22 cellular contexts compared by ENCODE assay signal in genomic region chr1:94031154-94031553, GRCh38.
A peak's percentile ranks its signal among the peaks of the same experiment; 100 is the strongest.
DNase-seq lines count a peak whose midpoint lies in the region; ATAC-seq, FAIRE-seq and TF ChIP-seq lines count a peak whose summit lies in the region.
"Had no signal": no experiment of that assay in that cellular context is flagged by ENCODE, and none has a peak within 500 bp of the region (broad histone marks: within the 10 kb centered on the region; RNA-seq: fewer than 3 reads in every experiment).

No MANE protein-coding gene starts in this region.

- H3K9me3 ChIP-seq in IMR-90 (ENCODE audit: control insufficient read depth, insufficient read depth, low read length) (no peaks in the 10 kb centered on the region), GM12878 (replicated peaks; ENCODE audit: control insufficient read depth, insufficient read depth, low read length) (no peaks in the 10 kb centered on the region)
- H3K9me3 ChIP-seq: BLaER1 had no signal

- H2AFZ ChIP-seq in IMR-90 (replicated peaks; ENCODE audit: low read length, poor library complexity) (no peak overlapping the region), GM12878 (ENCODE audit: control insufficient read depth, low read depth, low read length) (no peak overlapping the region)
- H2AFZ ChIP-seq: PC-9 had no signal

- DNase-seq in IMR-90 (no peak), GM12878 (ENCODE audit: low read depth, low spot score) (no peak), medulla oblongata (ENCODE audit: extremely low spot score) (peak; percentile 48), sciatic nerve (ENCODE audit: low spot score) (no peak), NCI-H2029 (lab: John Stamatoyannopoulos, UW) (no peak)
- DNase-seq in activated CD4-positive, alpha-beta T cell treated with anti-CD3 and anti-CD28 coated beads for 48 hours = no peak
- DNase-seq: CD4-positive, CD25-positive, alpha-beta regulatory T cell; DMS153; DND-41; H9; HFFc6; MM.1S; NCI-H2029 treated with DMSO at 0.1 percent for 48 hours; NCI-H2227 treated with DMSO at 0.1 percent for 48 hours; NCI-H526 treated with DMSO at 0.1 percent for 48 hours; PC-9; Right ventricle myocardium superior; RPMI8226 had no signal

- in situ Hi-C loops in IMR-90 (cut with MboI; ENCODE audit: low sequenced_read_pairs) (loop anchor here (25.0 kb wide), 1 partner anchor 431 kb away; no protein-coding TSS in a partner anchor), GM12878 (cut with MboI) (no loop called here)

- no peak overlapping the region for H2BK20ac ChIP-seq in IMR-90 (ENCODE audit: low read depth, low read length)

- H2AK5ac ChIP-seq in IMR-90 (ENCODE audit: low read depth, low read length) = no peak overlapping the region

- H3K18ac ChIP-seq in IMR-90 (ENCODE audit: low read depth, low read length) = no peak overlapping the region; the same call in 1 of the 2 replicates

- H3K56ac ChIP-seq in IMR-90 (ENCODE audit: extremely low read depth, insufficient read depth, low read length) = no peak overlapping the region

- no peak overlapping the region for H3K4me2 ChIP-seq in IMR-90 (ENCODE audit: low read depth, low read length)
- H3K4me2 ChIP-seq in GM12878 (ENCODE audit: control insufficient read depth, insufficient read depth) = no peak overlapping the region
- H3K4me2 ChIP-seq: BLaER1, GM23338, KMS-11, PC-9 had no signal

- H4K5ac ChIP-seq in IMR-90 (ENCODE audit: low read depth, low read length) = no peak overlapping the region

- TF ChIP-seq CTCF in IMR-90 (conservative IDR thresholded peaks at IDR 0.05; ENCODE audit: low read depth, low read length) = no peak
- TF ChIP-seq CTCF in GM12878 (IDR thresholded peaks at IDR 0.05 in 2 of 3, conservative IDR thresholded peaks at IDR 0.05 in 1 of 3; ENCODE audit: control insufficient read depth in 2 of 3, extremely low read depth in 1 of 3, insufficient read depth in 1 of 3, low read depth in 3 of 3, low read length in 3 of 3) = no peak

- TF ChIP-seq EP300 in GM12878 (IDR thresholded peaks at IDR 0.05; ENCODE audit: borderline replicate concordance in 1 of 2, control insufficient read depth in 1 of 2, low read depth in 2 of 2, low read length in 2 of 2) = no peak

- H3K14ac ChIP-seq in IMR-90 (replicated peaks; ENCODE audit: low read depth, low read length) = no peak overlapping the region

- H2BK15ac ChIP-seq in IMR-90 (ENCODE audit: low read depth, low read length) = no peak overlapping the region

- POLR2A ChIA-PET in IMR-90 (lab: Charles Lee; ENCODE audit: unreplicated experiment) = no interaction called here
- POLR2A ChIA-PET in GM12878 (lab: Charles Lee) = no interaction called here

- WGBS in IMR-90 (ENCODE audit: extremely low coverage in 2 of 2, insufficient read length in 1 of 2), 2 experiments = no CpG with 5 or more reads among the region's 4 CpGs
- WGBS in GM12878 (ENCODE audit: insufficient coverage, insufficient replicate concordance, low lambda C conversion rate, missing lambda C conversion rate) = 76% methylated on average over 4 of the region's 4 CpGs

- H3K4me3 ChIP-seq in IMR-90 (ENCODE audit: insufficient read depth, low read depth, low read length) (no peak overlapping the region), GM12878 (no peak overlapping the region)
- H3K4me3 ChIP-seq: BLaER1, GM23338, PC-9 had no signal

- no peaks in the 10 kb centered on the region for H3K27me3 ChIP-seq in IMR-90 (ENCODE audit: control insufficient read depth, insufficient read depth, low read length)
- H3K27me3 ChIP-seq in GM12878 (replicated peaks in 1 of 2; ENCODE audit: control insufficient read depth in 2 of 2, insufficient read depth in 2 of 2, low read length in 1 of 2) = no peaks in the 10 kb centered on the region; a peak in 1 of 4 replicates
- H3K27me3 ChIP-seq: BLaER1 had no signal

- dilution Hi-C loops in IMR-90 (cut with HindIII; ENCODE audit: low sequenced_read_pairs, unreplicated experiment) = no loop called here

- no peak overlapping the region for H3K23ac ChIP-seq in IMR-90 (ENCODE audit: low read depth, low read length)

- intact Hi-C loops in IMR-90 (cut with micrococcal nuclease) (no loop called here), GM12878 (cut with micrococcal nuclease; ENCODE audit: unreplicated experiment) (no loop called here), sciatic nerve (cut with DNase I) (loop anchor here (2.0 kb wide), 1 partner anchor 300 kb away; no protein-coding TSS in a partner anchor)

- no TSS peak for BruUV-seq in IMR-90 (replicated peaks; lab: Mats Ljungman, UMichigan)
- BruUV-seq in GM12878 (replicated peaks; lab: Mats Ljungman, UMichigan) = no TSS peak

- H4K91ac ChIP-seq in IMR-90 (ENCODE audit: insufficient read depth, low read depth, low read length) = no peak overlapping the region

- H4K20me1 ChIP-seq in IMR-90 (ENCODE audit: insufficient read depth, low read length) = no peaks in the 10 kb centered on the region
- H4K20me1 ChIP-seq in GM12878 (ENCODE audit: control insufficient read depth, insufficient read depth) = no peaks in the 10 kb centered on the region
- H4K20me1 ChIP-seq: BLaER1 had no signal

- TF ChIP-seq RAD21 in IMR-90 (IDR thresholded peaks at IDR 0.05; ENCODE audit: low read length) = no peak
- TF ChIP-seq RAD21 in GM12878 (IDR thresholded peaks at IDR 0.05; ENCODE audit: insufficient read depth, low read depth, low read length) = no peak

- no peak overlapping the region for H2BK120ac ChIP-seq in IMR-90 (ENCODE audit: low read depth, low read length)

- no peaks in the 10 kb centered on the region for H3K36me3 ChIP-seq in IMR-90 (ENCODE audit: control insufficient read depth, insufficient read depth, low read length)
- H3K36me3 ChIP-seq in GM12878 (ENCODE audit: control insufficient read depth in 2 of 2, insufficient read depth in 2 of 2, low read length in 1 of 2) = no peaks in the 10 kb centered on the region
- H3K36me3 ChIP-seq: BLaER1 had no signal

- CTCF ChIA-PET in IMR-90 (lab: Yijun Ruan, JAX) (interaction anchor here (0.8 kb wide), 1 partner anchor 10 kb away, joined by 3 read pairs; no protein-coding TSS in a partner anchor), GM12878 (lab: Yijun Ruan, JAX) (interaction anchor here (1.3 to 10.4 kb wide), 3 partner anchors 8 to 433 kb away, joined by 3 to 152 read pairs (median 5); no protein-coding TSS in a partner anchor)

- H3K79me2 ChIP-seq in GM12878 (ENCODE audit: control insufficient read depth, insufficient read depth, low read length) = no peaks in the 10 kb centered on the region

- SMC1A ChIA-PET in GM12878 (lab: Charles Lee; ENCODE audit: uncharacterized antibody, unreplicated experiment) = no interaction called here

- RAD21 ChIA-PET in GM12878 (lab: Charles Lee; ENCODE audit: unreplicated experiment) = no interaction called here

- ATAC-seq in IMR-90 (ENCODE audit: low read depth) (no peak), GM12878 (no peak), sciatic nerve (peak; percentile 79), GM21390 (IDR thresholded peaks at IDR 0.05; ENCODE audit: unreplicated experiment) (no peak)

- H4K8ac ChIP-seq in IMR-90 (ENCODE audit: low read depth in 2 of 2, low read length in 2 of 2) = no peak overlapping the region

- H3K4ac ChIP-seq in IMR-90 (ENCODE audit: low read depth, low read length) = no peak overlapping the region

- H3K9ac ChIP-seq in IMR-90 (ENCODE audit: low read depth, low read length) (no peak overlapping the region), GM12878 (ENCODE audit: control insufficient read depth, insufficient read depth, low read length) (no peak overlapping the region)
- H3K9ac ChIP-seq: BLaER1, KMS-11 had no signal

- TF ChIP-seq POLR2A in IMR-90 (IDR thresholded peaks at IDR 0.05; ENCODE audit: low read depth, low read length) (no peak), GM12878 (IDR thresholded peaks at IDR 0.05; ENCODE audit: low read depth, low read length) (no peak)

- H3K27ac ChIP-seq in IMR-90 (ENCODE audit: insufficient read depth, low read length) = no peak overlapping the region
- H3K27ac ChIP-seq in GM12878 (ENCODE audit: control insufficient read depth, insufficient read depth) = no peak overlapping the region
- H3K27ac ChIP-seq: BLaER1, KMS-11, PC-9 had no signal

- H3K79me1 ChIP-seq in IMR-90 (ENCODE audit: low read depth in 1 of 2, low read length in 2 of 2) = no peaks in the 10 kb centered on the region

- no peak overlapping the region for H2AK9ac ChIP-seq in IMR-90 (replicated peaks; ENCODE audit: low read depth, low read length, poor library complexity)

- FAIRE-seq in GM12878 (lab: Jason Lieb, UNC) = no peak

- no peak overlapping the region for H2BK5ac ChIP-seq in IMR-90 (ENCODE audit: low read depth, low read length, poor library complexity, severe bottlenecking)

- H3K4me1 ChIP-seq in IMR-90 (ENCODE audit: control insufficient read depth, insufficient read depth, low read length) (peaks cover 11% of the 10 kb centered on the region; the same call in 1 of the 2 replicates), GM12878 (ENCODE audit: control insufficient read depth, insufficient read depth, low read length) (no peaks in the 10 kb centered on the region; the same call in 1 of the 2 replicates)

- no peaks in the 10 kb centered on the region for H3K9me1 ChIP-seq in IMR-90 (ENCODE audit: insufficient read depth, low read length)

TF ChIP-seq in IMR-90, 13 proteins besides CTCF, POLR2A, EP300 and RAD21:
- TF ChIP-seq USF2 (IDR thresholded peaks at IDR 0.05; ENCODE audit: low read depth, low read length) (peak; percentile 42; the same call in 1 of the 2 replicates), SMC3 (IDR thresholded peaks at IDR 0.05; ENCODE audit: low read depth, low read length) (no peak)

TF ChIP-seq in GM12878, 131 proteins besides CTCF, POLR2A, EP300 and RAD21 (continues in another document):
- TF ChIP-seq NFIC (IDR thresholded peaks at IDR 0.05; ENCODE audit: low read depth, low read length) = no peak
- no peak for TF ChIP-seq USF1 (IDR thresholded peaks at IDR 0.05; ENCODE audit: borderline replicate concordance, extremely low read length, insufficient read depth, low read depth, low read length)
